21 cellular contexts compared by ENCODE assay signal in genomic region chr2:129091620-129092019, GRCh38.
"Had no signal": no experiment of that assay in that cellular context is flagged by ENCODE, and none has a peak within 500 bp of the region (broad histone marks: within the 10 kb centered on the region; RNA-seq: fewer than 3 reads in every experiment).

No MANE protein-coding gene starts in this region.

- H3K36me3 Mint-ChIP-seq: T-cell had no signal

- ATAC-seq: T-cell had no signal

- DNase-seq: KBM-7, MV-4-11, NCI-H1048, NCI-H1105, NCI-H1436 treated with DMSO at 0.1 percent for 48 hours, NCI-H1694, NCI-H187 treated with DMSO at 0.1 percent for 48 hours, NCI-H2029 treated with DMSO at 0.1 percent for 48 hours, NCI-H2107, NCI-H2227 treated with DMSO at 0.1 percent for 48 hours, NCI-H446, NCI-H510A, NCI-H524 treated with DMSO at 0.1 percent for 48 hours, NCI-H774, Right ventricle myocardium superior, RPMI8226, SIG-M5, SW 1271, T-cell had no signal

- H3K27me3 ChIP-seq: SJSA1 had no signal

- H3K4me3 Mint-ChIP-seq: T-cell had no signal

- H3K4me1 Mint-ChIP-seq: T-cell had no signal

- H3K27ac Mint-ChIP-seq: T-cell had no signal

- H3K27ac ChIP-seq: SJSA1, SK-N-MC had no signal

- H3K4me1 ChIP-seq: SJSA1 had no signal

- H3K9me3 ChIP-seq: SJSA1 had no signal

- H3K4me3 ChIP-seq: SJSA1, SK-N-MC had no signal

- H3K27me3 Mint-ChIP-seq: T-cell had no signal

- H3K9me3 Mint-ChIP-seq: T-cell had no signal

- H3K36me3 ChIP-seq: SJSA1 had no signal
